Comparison of ENCODE assay signal across 1 cellular context in genomic region chr10:96096958-96097357, GRCh38.
TF ChIP-seq lines count a peak whose summit lies in the region.

No MANE protein-coding gene starts in this region.

TF ChIP-seq in GM23338, 12 proteins besides CTCF, POLR2A, EP300 and RAD21 (continued from another document):
- TF ChIP-seq REST (IDR thresholded peaks at IDR 0.05; ENCODE audit: unreplicated experiment) = no peak
- no peak for TF ChIP-seq JUNB (IDR thresholded peaks at IDR 0.05; ENCODE audit: unreplicated experiment)
- TF ChIP-seq NANOG (IDR thresholded peaks at IDR 0.05; ENCODE audit: borderline replicate concordance) = no peak
- TF ChIP-seq ZNF114 (CRISPR knock-in tag; IDR thresholded peaks at IDR 0.05) = no peak
